ENCODE assay signal across 1 cellular context in the genomic region with DNA sequence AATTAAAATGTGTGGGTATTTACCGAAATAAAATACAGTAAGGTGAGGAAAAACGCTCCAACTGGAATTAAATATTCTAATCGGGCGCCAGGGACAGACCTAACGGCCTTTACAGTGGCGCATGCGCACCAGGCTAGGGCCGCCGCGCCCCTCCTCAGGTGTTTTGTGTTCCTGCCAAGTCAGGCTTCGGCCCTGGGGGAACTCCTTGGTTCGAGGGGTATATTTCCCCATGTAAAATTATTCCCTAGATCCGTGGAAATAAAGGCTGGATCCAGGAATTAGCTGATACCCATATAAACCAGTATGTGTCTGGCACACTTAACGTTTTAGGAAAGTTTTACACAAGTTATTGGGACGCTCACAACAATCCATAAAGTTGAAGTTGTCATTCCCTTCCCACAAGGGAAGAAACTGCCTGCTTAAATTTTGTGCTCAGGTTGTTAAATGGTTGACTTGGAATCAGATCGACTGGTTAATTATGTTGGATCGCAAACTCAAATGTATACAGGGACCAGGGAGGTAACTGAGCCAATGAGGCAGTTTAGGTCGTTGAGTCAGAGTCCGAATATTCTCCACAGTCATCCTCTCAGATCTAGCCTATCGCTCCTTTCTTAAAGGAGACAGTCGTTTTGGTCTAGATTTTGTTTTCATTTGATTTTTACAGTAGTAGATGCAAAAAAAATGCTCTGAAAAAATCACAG.
TF ChIP-seq lines count a peak whose summit lies in the region.

No MANE protein-coding gene starts in this region.

TF ChIP-seq in K562, 482 proteins besides CTCF, POLR2A, EP300 and RAD21 (continued from another document and continues in another):
- TF ChIP-seq ZNF589 (CRISPR knock-in tag; IDR thresholded peaks at IDR 0.05; ENCODE audit: low read depth) (no peak), PYGO2 (tag; IDR thresholded peaks at IDR 0.05) (no peak), TAF7 (tag; IDR thresholded peaks at IDR 0.05) (peak; percentile 26; the same call in 1 of the 2 replicates), SNRNP70 (optimal IDR thresholded peaks at IDR 0.05; ENCODE audit: low read depth, low read length) (no peak), ZFP30 (CRISPR knock-in tag; IDR thresholded peaks at IDR 0.05; ENCODE audit: borderline replicate concordance) (no peak), ZNF76 (CRISPR knock-in tag; IDR thresholded peaks at IDR 0.05; ENCODE audit: borderline replicate concordance) (no peak), SIRT6 (IDR thresholded peaks at IDR 0.05; ENCODE audit: low read depth, low read length) (no peak), MCM3 (IDR thresholded peaks at IDR 0.05) (no peak), ZNF197 (CRISPR knock-in tag; IDR thresholded peaks at IDR 0.05; ENCODE audit: low read depth) (no peak), EWSR1 (IDR thresholded peaks at IDR 0.05; ENCODE audit: borderline replicate concordance, low read depth, partially characterized antibody) (no peak), SNIP1 (IDR thresholded peaks at IDR 0.05; ENCODE audit: low read depth) (no peak), L3MBTL2 (IDR thresholded peaks at IDR 0.05) (peak; percentile 78), ZNF561 (CRISPR knock-in tag; conservative IDR thresholded peaks at IDR 0.05) (no peak; the same call in 1 of the 2 replicates), ZNF263 (CRISPR knock-in tag; IDR thresholded peaks at IDR 0.05; ENCODE audit: borderline replicate concordance) (no peak), SUPT5H (IDR thresholded peaks at IDR 0.05) (peak; percentile 24), XRCC4 (IDR thresholded peaks at IDR 0.05; ENCODE audit: extremely low read depth, insufficient read depth, insufficient read length) (no peak), ZNF586 (CRISPR knock-in tag; conservative IDR thresholded peaks at IDR 0.05) (no peak), SMARCC2 (IDR thresholded peaks at IDR 0.05; ENCODE audit: low read depth) (no peak), NFE2L1 (tag; IDR thresholded peaks at IDR 0.05; ENCODE audit: borderline replicate concordance, low read depth) (no peak), NELFE (IDR thresholded peaks at IDR 0.05; ENCODE audit: insufficient read depth, insufficient read length) (no peak), RAD51 (IDR thresholded peaks at IDR 0.05; ENCODE audit: borderline replicate concordance, low read depth) (no peak), ZZZ3 (IDR thresholded peaks at IDR 0.05) (no peak), SIN3A (IDR thresholded peaks at IDR 0.05; ENCODE audit: borderline replicate concordance in 2 of 2, control insufficient read depth in 1 of 2, low read depth in 2 of 2, low read length in 2 of 2) (no peak; a peak in 1 of 4 replicates), ETV1 (tag; conservative IDR thresholded peaks at IDR 0.05; ENCODE audit: low read depth) (no peak), NRF1 (conservative IDR thresholded peaks at IDR 0.05 in 1 of 2, IDR thresholded peaks at IDR 0.05 in 1 of 2) (peak; percentile 97), NFATC3 (IDR thresholded peaks at IDR 0.05) (no peak), MXI1 (IDR thresholded peaks at IDR 0.05; ENCODE audit: low read depth, low read length) (0 out of 2 replicates have a peak, but pooled peaks have one; percentile 0), MAFG (tag; conservative IDR thresholded peaks at IDR 0.05) (peak; percentile 11; the same call in 1 of the 2 replicates), ETV5 (CRISPR knock-in tag; IDR thresholded peaks at IDR 0.05; ENCODE audit: low read depth) (no peak), CBFA2T3 (IDR thresholded peaks at IDR 0.05) (no peak), KLF13 (tag; IDR thresholded peaks at IDR 0.05; ENCODE audit: borderline replicate concordance, low read depth) (0 out of 2 replicates have a peak, but pooled peaks have one; percentile 20), SMC3 (conservative IDR thresholded peaks at IDR 0.05; ENCODE audit: insufficient read depth, low read depth, low read length) (no peak), ZNF785 (CRISPR knock-in tag; IDR thresholded peaks at IDR 0.05) (no peak), NFYB (IDR thresholded peaks at IDR 0.05; ENCODE audit: extremely low read depth, insufficient read length) (no peak), ZNF507 (tag; conservative IDR thresholded peaks at IDR 0.05) (no peak), FOXK2 (conservative IDR thresholded peaks at IDR 0.05 in 1 of 2, IDR thresholded peaks at IDR 0.05 in 1 of 2; ENCODE audit: low read depth in 2 of 2) (peak in 1 of 2 experiments; percentile 8; a peak in 1 of 4 replicates), GTF2A2 (tag; IDR thresholded peaks at IDR 0.05) (no peak; the same call in 1 of the 2 replicates), POLR2AphosphoS5 (IDR thresholded peaks at IDR 0.05; ENCODE audit: control insufficient read depth, insufficient read depth, low read depth, low read length) (peak; percentile 50; the same call in 1 of the 2 replicates), DMBX1 (CRISPR knock-in tag; IDR thresholded peaks at IDR 0.05; ENCODE audit: borderline replicate concordance) (peak; percentile 9; the same call in 1 of the 2 replicates), DNMT1 (IDR thresholded peaks at IDR 0.05) (no peak), ZNF668 (CRISPR knock-in tag; IDR thresholded peaks at IDR 0.05) (no peak)
- TF ChIP-seq, protein P1, sequence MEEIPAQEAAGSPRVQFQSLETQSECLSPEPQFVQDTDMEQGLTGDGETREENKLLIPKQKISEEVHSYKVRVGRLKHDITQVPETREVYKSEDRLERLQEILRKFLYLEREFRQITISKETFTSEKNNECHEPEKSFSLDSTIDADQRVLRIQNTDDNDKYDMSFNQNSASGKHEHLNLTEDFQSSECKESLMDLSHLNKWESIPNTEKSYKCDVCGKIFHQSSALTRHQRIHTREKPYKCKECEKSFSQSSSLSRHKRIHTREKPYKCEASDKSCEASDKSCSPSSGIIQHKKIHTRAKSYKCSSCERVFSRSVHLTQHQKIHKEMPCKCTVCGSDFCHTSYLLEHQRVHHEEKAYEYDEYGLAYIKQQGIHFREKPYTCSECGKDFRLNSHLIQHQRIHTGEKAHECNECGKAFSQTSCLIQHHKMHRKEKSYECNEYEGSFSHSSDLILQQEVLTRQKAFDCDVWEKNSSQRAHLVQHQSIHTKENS (CRISPR knock-in tag; IDR thresholded peaks at IDR 0.05), result no peak
- TF ChIP-seq, protein P2, sequence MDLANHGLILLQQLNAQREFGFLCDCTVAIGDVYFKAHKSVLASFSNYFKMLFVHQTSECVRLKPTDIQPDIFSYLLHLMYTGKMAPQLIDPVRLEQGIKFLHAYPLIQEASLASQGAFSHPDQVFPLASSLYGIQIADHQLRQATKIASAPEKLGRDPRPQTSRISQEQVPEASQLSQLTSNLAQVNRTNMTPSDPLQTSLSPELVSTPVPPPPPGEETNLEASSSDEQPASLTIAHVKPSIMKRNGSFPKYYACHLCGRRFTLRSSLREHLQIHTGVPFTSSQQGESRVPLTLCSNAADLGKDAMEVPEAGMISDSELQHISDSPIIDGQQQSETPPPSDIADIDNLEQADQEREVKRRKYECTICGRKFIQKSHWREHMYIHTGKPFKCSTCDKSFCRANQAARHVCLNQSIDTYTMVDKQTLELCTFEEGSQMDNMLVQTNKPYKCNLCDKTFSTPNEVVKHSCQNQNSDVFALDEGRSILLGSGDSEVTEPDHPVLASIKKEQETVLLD (IDR thresholded peaks at IDR 0.05), result peak; percentile 92
- TF ChIP-seq, protein P3, sequence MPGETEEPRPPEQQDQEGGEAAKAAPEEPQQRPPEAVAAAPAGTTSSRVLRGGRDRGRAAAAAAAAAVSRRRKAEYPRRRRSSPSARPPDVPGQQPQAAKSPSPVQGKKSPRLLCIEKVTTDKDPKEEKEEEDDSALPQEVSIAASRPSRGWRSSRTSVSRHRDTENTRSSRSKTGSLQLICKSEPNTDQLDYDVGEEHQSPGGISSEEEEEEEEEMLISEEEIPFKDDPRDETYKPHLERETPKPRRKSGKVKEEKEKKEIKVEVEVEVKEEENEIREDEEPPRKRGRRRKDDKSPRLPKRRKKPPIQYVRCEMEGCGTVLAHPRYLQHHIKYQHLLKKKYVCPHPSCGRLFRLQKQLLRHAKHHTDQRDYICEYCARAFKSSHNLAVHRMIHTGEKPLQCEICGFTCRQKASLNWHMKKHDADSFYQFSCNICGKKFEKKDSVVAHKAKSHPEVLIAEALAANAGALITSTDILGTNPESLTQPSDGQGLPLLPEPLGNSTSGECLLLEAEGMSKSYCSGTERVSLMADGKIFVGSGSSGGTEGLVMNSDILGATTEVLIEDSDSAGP (CRISPR knock-in tag; IDR thresholded peaks at IDR 0.05), result peak; percentile 61; the same call in 1 of the 2 replicates
- TF ChIP-seq, protein P4, sequence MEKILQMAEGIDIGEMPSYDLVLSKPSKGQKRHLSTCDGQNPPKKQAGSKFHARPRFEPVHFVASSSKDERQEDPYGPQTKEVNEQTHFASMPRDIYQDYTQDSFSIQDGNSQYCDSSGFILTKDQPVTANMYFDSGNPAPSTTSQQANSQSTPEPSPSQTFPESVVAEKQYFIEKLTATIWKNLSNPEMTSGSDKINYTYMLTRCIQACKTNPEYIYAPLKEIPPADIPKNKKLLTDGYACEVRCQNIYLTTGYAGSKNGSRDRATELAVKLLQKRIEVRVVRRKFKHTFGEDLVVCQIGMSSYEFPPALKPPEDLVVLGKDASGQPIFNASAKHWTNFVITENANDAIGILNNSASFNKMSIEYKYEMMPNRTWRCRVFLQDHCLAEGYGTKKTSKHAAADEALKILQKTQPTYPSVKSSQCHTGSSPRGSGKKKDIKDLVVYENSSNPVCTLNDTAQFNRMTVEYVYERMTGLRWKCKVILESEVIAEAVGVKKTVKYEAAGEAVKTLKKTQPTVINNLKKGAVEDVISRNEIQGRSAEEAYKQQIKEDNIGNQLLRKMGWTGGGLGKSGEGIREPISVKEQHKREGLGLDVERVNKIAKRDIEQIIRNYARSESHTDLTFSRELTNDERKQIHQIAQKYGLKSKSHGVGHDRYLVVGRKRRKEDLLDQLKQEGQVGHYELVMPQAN (IDR thresholded peaks at IDR 0.05; ENCODE audit: borderline replicate concordance), result no peak
- TF ChIP-seq, protein P5, sequence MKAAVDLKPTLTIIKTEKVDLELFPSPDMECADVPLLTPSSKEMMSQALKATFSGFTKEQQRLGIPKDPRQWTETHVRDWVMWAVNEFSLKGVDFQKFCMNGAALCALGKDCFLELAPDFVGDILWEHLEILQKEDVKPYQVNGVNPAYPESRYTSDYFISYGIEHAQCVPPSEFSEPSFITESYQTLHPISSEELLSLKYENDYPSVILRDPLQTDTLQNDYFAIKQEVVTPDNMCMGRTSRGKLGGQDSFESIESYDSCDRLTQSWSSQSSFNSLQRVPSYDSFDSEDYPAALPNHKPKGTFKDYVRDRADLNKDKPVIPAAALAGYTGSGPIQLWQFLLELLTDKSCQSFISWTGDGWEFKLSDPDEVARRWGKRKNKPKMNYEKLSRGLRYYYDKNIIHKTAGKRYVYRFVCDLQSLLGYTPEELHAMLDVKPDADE (conservative IDR thresholded peaks at IDR 0.05; ENCODE audit: control insufficient read depth, low read depth, low read length), result no peak
- TF ChIP-seq, protein P6, sequence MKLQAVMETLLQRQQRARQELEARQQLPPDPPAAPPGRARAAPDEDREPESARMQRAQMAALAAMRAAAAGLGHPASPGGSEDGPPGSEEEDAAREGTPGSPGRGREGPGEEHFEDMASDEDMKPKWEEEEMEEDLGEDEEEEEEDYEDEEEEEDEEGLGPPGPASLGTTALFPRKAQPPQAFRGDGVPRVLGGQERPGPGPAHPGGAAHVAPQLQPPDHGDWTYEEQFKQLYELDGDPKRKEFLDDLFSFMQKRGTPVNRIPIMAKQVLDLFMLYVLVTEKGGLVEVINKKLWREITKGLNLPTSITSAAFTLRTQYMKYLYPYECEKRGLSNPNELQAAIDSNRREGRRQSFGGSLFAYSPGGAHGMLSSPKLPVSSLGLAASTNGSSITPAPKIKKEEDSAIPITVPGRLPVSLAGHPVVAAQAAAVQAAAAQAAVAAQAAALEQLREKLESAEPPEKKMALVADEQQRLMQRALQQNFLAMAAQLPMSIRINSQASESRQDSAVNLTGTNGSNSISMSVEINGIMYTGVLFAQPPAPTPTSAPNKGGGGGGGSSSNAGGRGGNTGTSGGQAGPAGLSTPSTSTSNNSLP (IDR thresholded peaks at IDR 0.05; ENCODE audit: borderline replicate concordance, low read depth, low read length), result no peak
- TF ChIP-seq, protein P7, sequence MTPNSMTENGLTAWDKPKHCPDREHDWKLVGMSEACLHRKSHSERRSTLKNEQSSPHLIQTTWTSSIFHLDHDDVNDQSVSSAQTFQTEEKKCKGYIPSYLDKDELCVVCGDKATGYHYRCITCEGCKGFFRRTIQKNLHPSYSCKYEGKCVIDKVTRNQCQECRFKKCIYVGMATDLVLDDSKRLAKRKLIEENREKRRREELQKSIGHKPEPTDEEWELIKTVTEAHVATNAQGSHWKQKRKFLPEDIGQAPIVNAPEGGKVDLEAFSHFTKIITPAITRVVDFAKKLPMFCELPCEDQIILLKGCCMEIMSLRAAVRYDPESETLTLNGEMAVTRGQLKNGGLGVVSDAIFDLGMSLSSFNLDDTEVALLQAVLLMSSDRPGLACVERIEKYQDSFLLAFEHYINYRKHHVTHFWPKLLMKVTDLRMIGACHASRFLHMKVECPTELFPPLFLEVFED (CRISPR knock-in tag; conservative IDR thresholded peaks at IDR 0.05), result no peak
- TF ChIP-seq, protein P8, sequence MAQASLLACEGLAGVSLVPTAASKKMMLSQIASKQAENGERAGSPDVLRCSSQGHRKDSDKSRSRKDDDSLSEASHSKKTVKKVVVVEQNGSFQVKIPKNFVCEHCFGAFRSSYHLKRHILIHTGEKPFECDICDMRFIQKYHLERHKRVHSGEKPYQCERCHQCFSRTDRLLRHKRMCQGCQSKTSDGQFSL (CRISPR knock-in tag; IDR thresholded peaks at IDR 0.05), result no peak
- TF ChIP-seq, protein P8 (tag; IDR thresholded peaks at IDR 0.05), result no peak
- TF ChIP-seq, protein P9, sequence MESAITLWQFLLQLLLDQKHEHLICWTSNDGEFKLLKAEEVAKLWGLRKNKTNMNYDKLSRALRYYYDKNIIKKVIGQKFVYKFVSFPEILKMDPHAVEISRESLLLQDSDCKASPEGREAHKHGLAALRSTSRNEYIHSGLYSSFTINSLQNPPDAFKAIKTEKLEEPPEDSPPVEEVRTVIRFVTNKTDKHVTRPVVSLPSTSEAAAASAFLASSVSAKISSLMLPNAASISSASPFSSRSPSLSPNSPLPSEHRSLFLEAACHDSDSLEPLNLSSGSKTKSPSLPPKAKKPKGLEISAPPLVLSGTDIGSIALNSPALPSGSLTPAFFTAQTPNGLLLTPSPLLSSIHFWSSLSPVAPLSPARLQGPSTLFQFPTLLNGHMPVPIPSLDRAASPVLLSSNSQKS (CRISPR knock-in tag; IDR thresholded peaks at IDR 0.05), result no peak
- TF ChIP-seq, protein P10, sequence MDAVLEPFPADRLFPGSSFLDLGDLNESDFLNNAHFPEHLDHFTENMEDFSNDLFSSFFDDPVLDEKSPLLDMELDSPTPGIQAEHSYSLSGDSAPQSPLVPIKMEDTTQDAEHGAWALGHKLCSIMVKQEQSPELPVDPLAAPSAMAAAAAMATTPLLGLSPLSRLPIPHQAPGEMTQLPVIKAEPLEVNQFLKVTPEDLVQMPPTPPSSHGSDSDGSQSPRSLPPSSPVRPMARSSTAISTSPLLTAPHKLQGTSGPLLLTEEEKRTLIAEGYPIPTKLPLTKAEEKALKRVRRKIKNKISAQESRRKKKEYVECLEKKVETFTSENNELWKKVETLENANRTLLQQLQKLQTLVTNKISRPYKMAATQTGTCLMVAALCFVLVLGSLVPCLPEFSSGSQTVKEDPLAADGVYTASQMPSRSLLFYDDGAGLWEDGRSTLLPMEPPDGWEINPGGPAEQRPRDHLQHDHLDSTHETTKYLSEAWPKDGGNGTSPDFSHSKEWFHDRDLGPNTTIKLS (IDR thresholded peaks at IDR 0.05; ENCODE audit: borderline replicate concordance, low read depth), result 0 out of 2 replicates have a peak, but pooled peaks have one; percentile 17
